ENCODE assay signal across 13 cellular contexts in the genomic region with DNA sequence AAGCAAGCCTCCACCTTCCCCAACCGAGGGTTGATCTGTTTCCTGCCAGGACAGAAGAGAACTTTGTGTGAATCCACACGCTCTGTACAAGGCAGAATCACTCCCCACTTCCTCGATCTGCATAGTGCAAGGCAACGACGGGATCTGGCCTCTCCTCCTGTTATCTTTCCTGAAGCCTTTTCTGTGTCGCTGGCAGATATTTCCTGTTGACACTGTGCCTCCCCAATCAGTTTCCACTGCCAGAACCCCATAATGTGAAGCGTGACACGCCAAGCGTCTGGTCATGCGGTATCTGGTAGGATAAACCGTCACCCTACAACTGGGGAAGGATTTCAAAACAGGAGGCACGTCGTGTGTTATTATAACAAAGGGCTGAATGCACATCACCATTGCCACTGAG. TPM values are rescaled to one million over a fixed set of nuclear protein-coding genes. Genes with fewer than 3 reads are reported as not detected.
DNase-seq lines count a peak whose midpoint lies in the region; ATAC-seq and TF ChIP-seq lines count a peak whose summit lies in the region.
"Had no signal": no experiment of that assay in that cellular context is flagged by ENCODE, and none has a peak within 500 bp of the region (broad histone marks: within the 10 kb centered on the region; RNA-seq: fewer than 3 reads in every experiment).

No MANE protein-coding gene starts in this region.

- no peak for ATAC-seq in HG02798 (IDR thresholded peaks at IDR 0.05; ENCODE audit: poor library complexity, unreplicated experiment)
- ATAC-seq: effector memory CD8-positive, alpha-beta T cell had no signal

- TF ChIP-seq CTCF in spleen (IDR thresholded peaks at IDR 0.05 in 8 of 11, conservative IDR thresholded peaks at IDR 0.05 in 3 of 11): no peak

- no peaks in the 10 kb centered on the region for H3K9me3 Mint-ChIP-seq in activated naive CD8-positive, alpha-beta T cell treated with anti-CD3 and anti-CD28 coated beads for 36 hours
- H3K9me3 Mint-ChIP-seq: effector memory CD8-positive, alpha-beta T cell had no signal

- no peak overlapping the region for H3K4me3 Mint-ChIP-seq in activated naive CD8-positive, alpha-beta T cell treated with anti-CD3 and anti-CD28 coated beads for 36 hours
- H3K4me3 Mint-ChIP-seq: effector memory CD8-positive, alpha-beta T cell had no signal

- no peaks in the 10 kb centered on the region for H3K36me3 ChIP-seq in spleen

- DNase-seq in SK-N-DZ (ENCODE audit: low spot score) (peak; percentile 3), erythroblast (lab: John Stamatoyannopoulos, UW) (peak; percentile 79 to 91), lung microvascular endothelial cell (ENCODE audit: low read depth in 2 of 2) (peak; percentile 82 to 98), spleen (no peak), NCI-H2171 treated with DMSO at 0.1 percent for 48 hours (lab: John Stamatoyannopoulos, UW) (no peak)
- no peak for DNase-seq in activated naive CD4-positive, alpha-beta T cell (lab: John Stamatoyannopoulos, UW)
- no peak for DNase-seq in activated naive CD8-positive, alpha-beta T cell treated with anti-CD3 and anti-CD28 coated beads for 36 hours
- DNase-seq: activated T-cell treated with anti-CD3 and anti-CD28 coated beads, Interleukin-2, amount 50 U/mL, for 1 hour; DND-41; effector memory CD8-positive, alpha-beta T cell; mammary epithelial cell; NCI-H345 had no signal

- peaks cover 0 to 18% (median 7%) of the 10 kb centered on the region in 6 donors for H3K4me1 ChIP-seq in spleen

- H3K4me3 ChIP-seq in spleen: no peak overlapping the region

- peaks cover 6% of the 10 kb centered on the region for H3K4me1 Mint-ChIP-seq in activated naive CD8-positive, alpha-beta T cell treated with anti-CD3 and anti-CD28 coated beads for 36 hours

- no peaks in the 10 kb centered on the region for H3K9me3 ChIP-seq in spleen

- H3K27ac ChIP-seq in spleen: peak overlapping the region in 6 of 8 donors; percentile 15 to 71 (median 39)

- 11 to 20% (median 13%) methylated on average over 13 of the region's 13 CpGs for WGBS in spleen, 5 donors

- H3K27me3 Mint-ChIP-seq in activated naive CD8-positive, alpha-beta T cell treated with anti-CD3 and anti-CD28 coated beads for 36 hours: no peaks in the 10 kb centered on the region

- no peak overlapping the region for H3K27ac Mint-ChIP-seq in activated naive CD8-positive, alpha-beta T cell treated with anti-CD3 and anti-CD28 coated beads for 36 hours
- H3K27ac Mint-ChIP-seq: effector memory CD8-positive, alpha-beta T cell had no signal

- TF ChIP-seq POLR2A in erythroblast (IDR thresholded peaks at IDR 0.05; ENCODE audit: low read length) (peak; percentile 62), spleen (IDR thresholded peaks at IDR 0.05) (no peak)

- H3K36me3 Mint-ChIP-seq in activated naive CD8-positive, alpha-beta T cell treated with anti-CD3 and anti-CD28 coated beads for 36 hours: no peaks in the 10 kb centered on the region

- intact Hi-C loops in spleen (cut with DNase I; ENCODE audit: low total_unique reads): no loop called here

- H3K27me3 ChIP-seq in spleen (replicated peaks in 1 of 7): no peaks in the 10 kb centered on the region

RNA-seq across cellular contexts. Expression of a gene that starts 57.2 kb away (rescaled TPM):
- 22.6 and 26.2 TPM in 2 replicates for polyA plus RNA-seq in SK-N-DZ (2014; cell fraction: cytosol; rRNA removed)
- 12.4 and 14.5 TPM in 2 replicates for polyA plus RNA-seq in SK-N-DZ (2014; cell fraction: nucleus; rRNA removed)
- total RNA-seq in lung microvascular endothelial cell (27.2 and 40.9 TPM in 2 replicates), spleen (10 to 100 TPM; 16.0 to 34.0 (median 23.7) TPM)
- polyA plus RNA-seq in spleen: 1 to 10 TPM; 3.5 to 9.1 (median 4.0) TPM
- total RNA-seq in activated naive CD8-positive, alpha-beta T cell treated with anti-CD3 and anti-CD28 coated beads for 36 hours: 1 to 10 TPM; 5.6 to 7.0 TPM

Comparison
In these comparisons a context has a peak if more than half of its experiments do, and no peak if none do; other contexts are left out.
1. DNase-seq: peak in SK-N-DZ (single experiment), erythroblast (2 of 2) and lung microvascular endothelial cell (2 of 2); none in spleen (single experiment), activated naive CD4-positive, alpha-beta T cell (0 of 4), NCI-H2171 treated with DMSO at 0.1 percent for 48 hours (single experiment) and activated naive CD8-positive, alpha-beta T cell treated with anti-CD3 and anti-CD28 coated beads for 36 hours (single experiment).